In genomic region chr5:75611324-75612210, GRCh38 we compare ENCODE assay signal across 8 cellular contexts. TPM values are rescaled to one million over a fixed set of nuclear protein-coding genes. Genes with fewer than 3 reads are reported as not detected.
DNase-seq lines count a peak whose midpoint lies in the region; ATAC-seq and TF ChIP-seq lines count a peak whose summit lies in the region.

Gene ANKDD1B (plus strand): TSS chr5:75611453. CDS start chr5:75611635, 182 bp downstream.

- 8% methylated on average over 52 of the region's 52 CpGs for WGBS in liver

- no peaks in the 10 kb centered on the region for H3K27me3 Mint-ChIP-seq in HFFc6 (ENCODE audit: insufficient read depth)
- H3K27me3 Mint-ChIP-seq in dendritic cell treated with granulocyte-macrophage colony-stimulating factor and Interleukin-4, amounts not matched to agents 40 ng/mL and 50 ng/mL, for 4 days, result peaks cover 15% of the 10 kb centered on the region

- TF ChIP-seq CTCF in HFFc6 (IDR thresholded peaks at IDR 0.05), result no peak
- no peak for TF ChIP-seq CTCF in liver (IDR thresholded peaks at IDR 0.05; ENCODE audit: low read depth, low read length, missing input control)

- H3K4me3 ChIP-seq in liver (ENCODE audit: low read depth in 1 of 3, low read length in 3 of 3) (peak within 1 kb of the TSS; percentile 67 to 71 (median 71)), stomach smooth muscle (ENCODE audit: low read length in 2 of 2) (peak within 1 kb of the TSS; percentile 64 to 72)

- no peak for ATAC-seq in GM21360 (IDR thresholded peaks at IDR 0.05; ENCODE audit: unreplicated experiment)

- intact Hi-C loops in dendritic cell treated with granulocyte-macrophage colony-stimulating factor and Interleukin-4, amounts not matched to agents 40 ng/mL and 50 ng/mL, for 4 days (cut with micrococcal nuclease), result no loop called here

- H3K36me3 Mint-ChIP-seq in HFFc6 (ENCODE audit: low read depth), result no peaks in the 10 kb centered on the region
- H3K36me3 Mint-ChIP-seq in dendritic cell treated with granulocyte-macrophage colony-stimulating factor and Interleukin-4, amounts not matched to agents 40 ng/mL and 50 ng/mL, for 4 days (ENCODE audit: low read depth), result no peaks in the 10 kb centered on the region

- no peak for TF ChIP-seq RAD21 in liver (IDR thresholded peaks at IDR 0.05)

- DNase-seq in AG08396 (ENCODE audit: low spot score) (peak; percentile 51), HFFc6 (peak; percentile 49), DMS79 treated with DMSO at 0.1 percent for 48 hours (lab: John Stamatoyannopoulos, UW) (no peak), NCI-H1930 (lab: John Stamatoyannopoulos, UW) (no peak)

- H3K27ac Mint-ChIP-seq in HFFc6, result peak within 1 kb of the TSS; percentile 76
- no peak within 1 kb of the TSS for H3K27ac Mint-ChIP-seq in dendritic cell treated with granulocyte-macrophage colony-stimulating factor and Interleukin-4, amounts not matched to agents 40 ng/mL and 50 ng/mL, for 4 days

- H3K36me3 ChIP-seq in liver (ENCODE audit: control insufficient read depth in 4 of 4, insufficient read depth in 3 of 4, low read depth in 1 of 4, low read length in 3 of 4), result no peaks in the 10 kb centered on the region
- H3K36me3 ChIP-seq in stomach smooth muscle (ENCODE audit: control insufficient read depth in 2 of 2, insufficient read depth in 2 of 2, low read length in 2 of 2), result no peaks in the 10 kb centered on the region

- no peaks in the 10 kb centered on the region for H3K27me3 ChIP-seq in liver (ENCODE audit: control insufficient read depth in 4 of 4, insufficient read depth in 4 of 4, low read length in 3 of 4)
- no peaks in the 10 kb centered on the region for H3K27me3 ChIP-seq in stomach smooth muscle (ENCODE audit: control insufficient read depth in 1 of 2, insufficient read depth in 2 of 2, low read length in 2 of 2)

- peaks cover 16% of the 10 kb centered on the region for H3K4me1 Mint-ChIP-seq in HFFc6 (ENCODE audit: low read depth)
- peaks cover 19% of the 10 kb centered on the region for H3K4me1 Mint-ChIP-seq in dendritic cell treated with granulocyte-macrophage colony-stimulating factor and Interleukin-4, amounts not matched to agents 40 ng/mL and 50 ng/mL, for 4 days (ENCODE audit: low read depth)

- peaks cover 5 to 12% (median 6%) of the 10 kb centered on the region in 4 donors for H3K4me1 ChIP-seq in liver (ENCODE audit: control insufficient read depth in 4 of 4, insufficient read depth in 4 of 4, low read length in 3 of 4)
- H3K4me1 ChIP-seq in stomach smooth muscle (ENCODE audit: control insufficient read depth, insufficient read depth, low read length), result peaks cover 7% of the 10 kb centered on the region

- H3K9ac ChIP-seq in liver (ENCODE audit: low read depth in 1 of 2, low read length in 2 of 2) (peak within 1 kb of the TSS; percentile 51 to 59), stomach smooth muscle (ENCODE audit: low read length in 2 of 2) (peak within 1 kb of the TSS; percentile 39 to 58)

- no peaks in the 10 kb centered on the region for H3K9me3 Mint-ChIP-seq in HFFc6
- no peaks in the 10 kb centered on the region for H3K9me3 Mint-ChIP-seq in dendritic cell treated with granulocyte-macrophage colony-stimulating factor and Interleukin-4, amounts not matched to agents 40 ng/mL and 50 ng/mL, for 4 days

- H3K4me3 Mint-ChIP-seq in HFFc6, result peak within 1 kb of the TSS; percentile 81
- peak within 1 kb of the TSS; percentile 73 for H3K4me3 Mint-ChIP-seq in dendritic cell treated with granulocyte-macrophage colony-stimulating factor and Interleukin-4, amounts not matched to agents 40 ng/mL and 50 ng/mL, for 4 days

- H3K27ac ChIP-seq in liver (ENCODE audit: low read depth in 1 of 2, low read length in 2 of 2) (peak within 1 kb of the TSS in 1 of 2 donors; percentile 54), stomach smooth muscle (ENCODE audit: low read length) (no peak within 1 kb of the TSS)

- no peaks in the 10 kb centered on the region for H3K9me3 ChIP-seq in liver (ENCODE audit: control insufficient read depth in 4 of 4, low read length in 3 of 4)
- H3K9me3 ChIP-seq in stomach smooth muscle (ENCODE audit: control insufficient read depth in 2 of 2, low read length in 2 of 2), result no peaks in the 10 kb centered on the region

TF ChIP-seq in liver, 16 proteins besides CTCF, POLR2A, EP300 and RAD21:
- no peak for TF ChIP-seq RXRA (IDR thresholded peaks at IDR 0.05)
- no peak for TF ChIP-seq FOXA2 (IDR thresholded peaks at IDR 0.05)
- TF ChIP-seq EGR1 (IDR thresholded peaks at IDR 0.05; ENCODE audit: low read depth in 2 of 2), result no peak
- no peak for TF ChIP-seq FOXA1 (IDR thresholded peaks at IDR 0.05)
- no peak for TF ChIP-seq YY1 (IDR thresholded peaks at IDR 0.05)
- TF ChIP-seq REST (IDR thresholded peaks at IDR 0.05), result no peak
- no peak for TF ChIP-seq HNF4A (conservative IDR thresholded peaks at IDR 0.05)
- no peak for TF ChIP-seq SP1 (IDR thresholded peaks at IDR 0.05)

RNA-seq across cellular contexts. Expression of gene ANKDD1B, which starts in this region (rescaled TPM):
- total RNA-seq in HFFc6 (2021; fragmentation: NEBNext Ultra II Directional; extraction: Animal tissue kit (Norgen Biotek cat#: 25700)), result under 1 TPM in 5 of 6 experiments, not detected in 1; 0.09 to 0.17 (median 0.14) TPM
- 1 to 10 TPM in 1 of 2 donors, under 1 TPM in 1; 0.93 to 1.4 TPM for total RNA-seq in liver
- under 1 TPM; 0.05 to 0.10 TPM for polyA plus RNA-seq in liver

Comparison
In these comparisons a context has a peak if more than half of its experiments do, and no peak if none do; other contexts are left out.
1. Peak in DNase-seq in HFFc6; RNA of the gene not detected or under 1 TPM.